ENCODE assay signal across 1 cellular context in the genomic region with DNA sequence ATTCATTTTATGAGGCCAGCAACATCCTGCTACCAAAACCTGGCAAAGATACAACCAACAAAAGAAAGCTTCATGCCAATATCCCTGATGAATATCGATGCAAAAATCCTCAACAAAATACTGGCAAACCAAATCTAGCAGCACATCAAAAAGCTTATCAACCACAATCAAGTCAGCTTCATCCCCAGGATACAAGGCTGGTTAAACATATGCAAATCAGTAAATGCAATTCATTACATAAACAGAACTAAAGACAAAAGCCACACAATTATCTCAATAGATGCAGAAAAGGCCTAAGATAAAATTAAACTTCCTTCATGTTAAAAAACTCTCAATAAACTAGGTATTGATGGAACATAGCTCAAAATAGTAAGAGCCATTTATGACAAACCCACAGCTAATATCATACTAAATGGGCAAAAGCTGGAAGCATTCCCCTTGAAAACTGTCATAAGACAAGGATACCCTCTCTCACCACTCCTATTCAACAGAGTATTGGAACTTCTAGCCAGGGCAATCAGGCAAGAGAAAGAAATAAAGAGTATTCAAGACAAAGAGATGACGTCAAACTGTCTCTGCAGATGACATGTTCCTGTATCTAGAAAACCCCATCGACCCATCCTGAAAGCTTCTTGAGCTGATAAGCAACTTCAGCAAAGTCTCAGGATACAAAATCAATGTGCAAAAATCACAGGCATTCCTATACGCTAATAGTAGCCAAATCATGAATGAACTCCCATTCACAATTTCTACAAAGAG.
A peak's percentile ranks its signal among the peaks of the same experiment; 100 is the strongest.
TF ChIP-seq lines count a peak whose summit lies in the region.
"Not testable (repeated sequence)": the region's sequence is repeated elsewhere in the genome, so short reads cannot be mapped to it uniquely, and the experiment has no call there.

No MANE protein-coding gene starts in this region.

TF ChIP-seq in HepG2, 621 proteins besides CTCF, POLR2A, EP300 and RAD21:
- peak; percentile 68 for TF ChIP-seq CREB1 (IDR thresholded peaks at IDR 0.05)
- not testable (repeated sequence) for TF ChIP-seq CREB1 (CRISPR knock-in tag; IDR thresholded peaks at IDR 0.05)
